In the genomic region with DNA sequence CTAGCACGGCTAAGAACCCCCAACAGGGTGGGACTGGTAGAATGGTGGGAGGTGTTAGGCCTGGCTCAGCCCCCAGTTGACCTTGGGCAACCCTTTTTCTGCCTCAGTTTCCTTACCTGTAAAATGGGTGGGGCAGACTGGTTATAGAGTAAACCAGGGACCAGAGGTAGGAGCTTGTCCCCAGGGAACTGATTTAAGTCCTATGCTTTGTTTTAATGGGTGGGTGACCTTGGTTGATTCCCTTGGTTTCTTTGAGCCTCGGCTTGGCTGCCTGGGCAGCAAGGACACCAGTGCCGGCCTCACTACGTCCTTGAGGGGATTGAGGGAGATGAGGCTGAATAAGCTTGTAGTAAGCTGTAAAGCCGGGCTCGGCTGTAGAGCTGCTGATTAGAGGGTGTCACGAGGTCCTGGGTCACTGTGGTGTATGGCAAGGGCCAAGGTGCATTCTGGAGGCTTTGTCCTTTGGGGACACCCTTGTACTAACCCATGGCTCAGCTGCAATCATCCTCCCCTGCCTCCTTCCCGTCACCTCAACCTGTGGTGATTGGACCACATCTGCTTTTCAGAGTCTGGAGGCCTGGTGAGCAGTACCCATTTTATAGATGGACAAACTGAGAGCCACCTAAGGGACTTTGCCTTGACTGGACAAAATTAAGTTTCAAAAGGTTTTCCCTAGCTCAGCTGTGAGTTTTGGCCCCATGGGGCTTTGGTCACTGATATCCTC, we compare ENCODE assay signal across 8 cellular contexts. TPM values are rescaled to one million over a fixed set of nuclear protein-coding genes. Genes with fewer than 3 reads are reported as not detected.
DNase-seq lines count a peak whose midpoint lies in the region; ATAC-seq and TF ChIP-seq lines count a peak whose summit lies in the region.

No MANE protein-coding gene starts in this region.

- no peak for TF ChIP-seq EP300 in sigmoid colon (IDR thresholded peaks at IDR 0.05)

- H3K4me2 ChIP-seq in PC-3 (ENCODE audit: low read length) = peak overlapping the region; percentile 96

- CTCF ChIA-PET in PC-3 (lab: Charles Lee) = interaction anchor here (0.7 kb wide), 1 partner anchor 148 kb away, joined by 4 read pairs; no protein-coding TSS in a partner anchor

- no peak for TF ChIP-seq POLR2A in sigmoid colon (IDR thresholded peaks at IDR 0.05)

- H3K9ac ChIP-seq in ES-I3 (ENCODE audit: low read depth, low read length) (peak overlapping the region; percentile 94; the same call in 1 of the 2 replicates), PC-3 (ENCODE audit: low read length) (no peak overlapping the region)

- no peaks in the 10 kb centered on the region for H3F3A ChIP-seq in PC-3 (ENCODE audit: low read length, unreplicated experiment)

- 0 out of 2 replicates have a peak, but pooled peaks cover 3% of the 10 kb centered on the region for H3K36me3 ChIP-seq in ES-I3 (ENCODE audit: insufficient read depth, low read length)
- no peaks in the 10 kb centered on the region for H3K36me3 ChIP-seq in PC-3 (ENCODE audit: low read depth, low read length)
- H3K36me3 ChIP-seq in sigmoid colon = no peaks in the 10 kb centered on the region

- H3K4me1 ChIP-seq in ES-I3 (ENCODE audit: insufficient read depth, low read length) (peaks cover 11% of the 10 kb centered on the region; the same call in 1 of the 2 replicates), PC-3 (ENCODE audit: insufficient read depth, low read length) (peaks cover 36% of the 10 kb centered on the region), sigmoid colon (peaks cover 0 to 48% (median 39%) of the 10 kb centered on the region in 4 donors)

- BruUV-seq in PC-3 (replicated peaks; lab: Mats Ljungman, UMichigan) = no TSS peak

- no peaks in the 10 kb centered on the region for H3K9me3 ChIP-seq in ES-I3 (ENCODE audit: control insufficient read depth, insufficient read depth, low read length)
- no peaks in the 10 kb centered on the region for H3K9me3 ChIP-seq in PC-3 (ENCODE audit: low read length)
- H3K9me3 ChIP-seq in sigmoid colon = no peaks in the 10 kb centered on the region

- DNase-seq in PC-3 (no peak), epithelial cell of proximal tubule (ENCODE audit: low read depth) (no peak), sigmoid colon (no peak), amniotic stem cell (lab: John Stamatoyannopoulos, UW) (no peak), NCI-H2171 (lab: John Stamatoyannopoulos, UW) (no peak), NOMO-1 treated with DMSO at 0.1 percent for 48 hours (lab: John Stamatoyannopoulos, UW; ENCODE audit: unreplicated experiment) (no peak)

- peak overlapping the region; percentile 95 for H3K4me3 ChIP-seq in PC-3 (ENCODE audit: low read length)
- H3K4me3 ChIP-seq in epithelial cell of proximal tubule (ENCODE audit: low read depth, low read length) = peak overlapping the region; percentile 100
- H3K4me3 ChIP-seq in sigmoid colon = peak overlapping the region in 3 of 4 donors; percentile 52 to 86 (median 64)

- WGBS in sigmoid colon, 2 donors = 76 to 82% methylated on average over 8 of the region's 8 CpGs

- peaks cover 68% of the 10 kb centered on the region for H3K79me2 ChIP-seq in PC-3 (ENCODE audit: low read length)

- H3K9me2 ChIP-seq in PC-3 (replicated peaks; ENCODE audit: low read length) = no peaks in the 10 kb centered on the region

- TF ChIP-seq CTCF in PC-3 (conservative IDR thresholded peaks at IDR 0.05; ENCODE audit: low read depth, low read length) (no peak), epithelial cell of proximal tubule (conservative IDR thresholded peaks at IDR 0.05; ENCODE audit: low read depth, low read length) (no peak), sigmoid colon (IDR thresholded peaks at IDR 0.05) (no peak)

- H2AFZ ChIP-seq in PC-3 (ENCODE audit: low read length) = no peak overlapping the region

- POLR2A ChIA-PET in PC-3 (lab: Charles Lee; ENCODE audit: unreplicated experiment) = no interaction called here

- intact Hi-C loops in PC-3 (cut with micrococcal nuclease) (no loop called here), sigmoid colon (cut with DNase I) (loop anchor here (5.0 kb wide), 1 partner anchor 47 kb away; no protein-coding TSS in a partner anchor)

- H4K20me1 ChIP-seq in PC-3 (ENCODE audit: low read length) = peaks cover 22% of the 10 kb centered on the region

- no peak for ATAC-seq in PC-3
- no peak for ATAC-seq in HG03378 (IDR thresholded peaks at IDR 0.05; ENCODE audit: unreplicated experiment)

- H3K27ac ChIP-seq in PC-3 (ENCODE audit: low read length) (no peak overlapping the region), sigmoid colon (peak overlapping the region; percentile 63 to 94 (median 80))

- H3K27me3 ChIP-seq in PC-3 (ENCODE audit: low read length) = no peaks in the 10 kb centered on the region
- H3K27me3 ChIP-seq in sigmoid colon = no peaks in the 10 kb centered on the region

RNA-seq across cellular contexts. Expression of a gene that starts 2.2 kb away (rescaled TPM):
- total RNA-seq in PC-3 (2014; rRNA removed) (28.1 and 31.9 TPM in 2 replicates), epithelial cell of proximal tubule (24.2 and 27.9 TPM in 2 replicates), sigmoid colon (10 to 100 TPM in 1 of 4 donors, 1 to 10 TPM in 3; 6.4 to 19.1 (median 9.1) TPM)
- polyA plus RNA-seq in sigmoid colon = 1 to 10 TPM; 2.3 to 8.4 (median 2.4) TPM
